1 cellular context compared by ENCODE assay signal in the genomic region with DNA sequence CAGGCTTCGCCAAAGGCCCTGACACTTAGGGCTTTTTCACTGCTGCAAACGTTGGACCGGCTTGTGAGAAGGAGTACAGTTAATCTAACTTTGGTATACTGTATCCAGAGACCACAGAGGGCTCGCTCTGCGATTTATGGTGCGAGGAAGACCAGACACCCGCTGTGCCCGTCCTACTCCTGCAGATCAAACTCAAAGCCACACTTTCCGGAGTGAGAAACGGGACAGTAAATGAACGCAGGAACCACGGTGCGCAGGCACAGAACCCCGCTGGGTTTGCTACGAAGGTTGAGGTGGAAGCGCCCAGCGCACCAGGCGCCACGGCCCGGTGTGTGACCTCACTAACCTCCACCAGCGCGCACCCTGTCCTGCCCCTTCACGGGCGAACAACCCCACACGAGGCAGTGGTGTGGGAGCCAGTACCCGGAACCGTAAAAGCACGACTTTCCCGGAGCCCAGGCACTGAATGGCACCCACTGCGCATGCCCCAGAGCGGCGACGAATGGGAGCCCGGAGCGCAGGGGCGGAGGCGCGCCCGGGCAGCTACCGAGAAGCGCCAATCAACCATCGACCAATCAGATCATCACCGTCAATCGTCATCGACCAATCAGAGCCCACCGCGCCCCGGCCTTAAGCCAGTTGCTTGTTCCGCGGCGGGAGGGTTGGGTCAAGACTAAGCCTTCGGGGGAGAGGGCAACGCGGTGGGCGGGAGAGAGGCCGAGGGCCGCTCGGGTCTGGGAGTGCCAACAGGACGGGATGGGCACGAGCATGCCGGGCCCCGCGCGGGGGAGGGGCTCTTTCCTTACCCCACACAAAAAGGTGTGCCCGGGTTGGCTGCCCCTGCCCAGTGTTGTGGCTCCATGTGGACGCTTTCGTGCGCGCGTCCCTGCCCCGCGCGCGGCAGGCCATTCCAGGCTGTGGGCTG.
TF ChIP-seq lines count a peak whose summit lies in the region.

No MANE protein-coding gene starts in this region.

TF ChIP-seq in HepG2, 621 proteins besides CTCF, POLR2A, EP300 and RAD21 (continued from another document and continues in another):
- TF ChIP-seq, protein P1, sequence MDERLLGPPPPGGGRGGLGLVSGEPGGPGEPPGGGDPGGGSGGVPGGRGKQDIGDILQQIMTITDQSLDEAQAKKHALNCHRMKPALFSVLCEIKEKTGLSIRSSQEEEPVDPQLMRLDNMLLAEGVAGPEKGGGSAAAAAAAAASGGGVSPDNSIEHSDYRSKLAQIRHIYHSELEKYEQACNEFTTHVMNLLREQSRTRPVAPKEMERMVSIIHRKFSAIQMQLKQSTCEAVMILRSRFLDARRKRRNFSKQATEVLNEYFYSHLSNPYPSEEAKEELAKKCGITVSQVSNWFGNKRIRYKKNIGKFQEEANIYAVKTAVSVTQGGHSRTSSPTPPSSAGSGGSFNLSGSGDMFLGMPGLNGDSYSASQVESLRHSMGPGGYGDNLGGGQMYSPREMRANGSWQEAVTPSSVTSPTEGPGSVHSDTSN (CRISPR knock-in tag; IDR thresholded peaks at IDR 0.05) = peak; percentile 81
- no peak for TF ChIP-seq GMEB2 (CRISPR knock-in tag; IDR thresholded peaks at IDR 0.05; ENCODE audit: low read depth)
- TF ChIP-seq MAX (IDR thresholded peaks at IDR 0.05) = peak; percentile 50; the same call in 1 of the 2 replicates
- TF ChIP-seq, protein P2, sequence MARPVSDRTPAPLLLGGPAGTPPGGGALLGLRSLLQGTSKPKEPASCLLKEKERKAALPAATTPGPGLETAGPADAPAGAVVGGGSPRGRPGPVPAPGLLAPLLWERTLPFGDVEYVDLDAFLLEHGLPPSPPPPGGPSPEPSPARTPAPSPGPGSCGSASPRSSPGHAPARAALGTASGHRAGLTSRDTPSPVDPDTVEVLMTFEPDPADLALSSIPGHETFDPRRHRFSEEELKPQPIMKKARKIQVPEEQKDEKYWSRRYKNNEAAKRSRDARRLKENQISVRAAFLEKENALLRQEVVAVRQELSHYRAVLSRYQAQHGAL (CRISPR knock-in tag; IDR thresholded peaks at IDR 0.05; ENCODE audit: not compliant biosample characterization) = no peak
- no peak for TF ChIP-seq ZNF468 (CRISPR knock-in tag; IDR thresholded peaks at IDR 0.05)
- no peak for TF ChIP-seq ZNF609 (CRISPR knock-in tag; IDR thresholded peaks at IDR 0.05; ENCODE audit: borderline replicate concordance)
- no peak for TF ChIP-seq ZFYVE20 (CRISPR knock-in tag; IDR thresholded peaks at IDR 0.05; ENCODE audit: borderline replicate concordance, low read depth)
- 0 out of 2 replicates have a peak, but pooled peaks have one; percentile 48 for TF ChIP-seq ZNF564 (CRISPR knock-in tag; IDR thresholded peaks at IDR 0.05)
- no peak for TF ChIP-seq BHLHE40 (IDR thresholded peaks at IDR 0.05; ENCODE audit: low read length)
- TF ChIP-seq, protein P3, sequence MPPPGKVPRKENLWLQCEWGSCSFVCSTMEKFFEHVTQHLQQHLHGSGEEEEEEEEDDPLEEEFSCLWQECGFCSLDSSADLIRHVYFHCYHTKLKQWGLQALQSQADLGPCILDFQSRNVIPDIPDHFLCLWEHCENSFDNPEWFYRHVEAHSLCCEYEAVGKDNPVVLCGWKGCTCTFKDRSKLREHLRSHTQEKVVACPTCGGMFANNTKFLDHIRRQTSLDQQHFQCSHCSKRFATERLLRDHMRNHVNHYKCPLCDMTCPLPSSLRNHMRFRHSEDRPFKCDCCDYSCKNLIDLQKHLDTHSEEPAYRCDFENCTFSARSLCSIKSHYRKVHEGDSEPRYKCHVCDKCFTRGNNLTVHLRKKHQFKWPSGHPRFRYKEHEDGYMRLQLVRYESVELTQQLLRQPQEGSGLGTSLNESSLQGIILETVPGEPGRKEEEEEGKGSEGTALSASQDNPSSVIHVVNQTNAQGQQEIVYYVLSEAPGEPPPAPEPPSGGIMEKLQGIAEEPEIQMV (CRISPR knock-in tag; IDR thresholded peaks at IDR 0.05; ENCODE audit: low read depth) = no peak
- TF ChIP-seq TBL1XR1 (IDR thresholded peaks at IDR 0.05; ENCODE audit: borderline replicate concordance, low read length, partially characterized antibody) = no peak
- TF ChIP-seq NFAT5 (CRISPR knock-in tag; IDR thresholded peaks at IDR 0.05) = no peak
- no peak for TF ChIP-seq FOXJ3 (CRISPR knock-in tag; IDR thresholded peaks at IDR 0.05; ENCODE audit: borderline replicate concordance)
- no peak for TF ChIP-seq ZNF343 (CRISPR knock-in tag; IDR thresholded peaks at IDR 0.05)
- TF ChIP-seq TBX2 (CRISPR knock-in tag; IDR thresholded peaks at IDR 0.05; ENCODE audit: borderline replicate concordance) = no peak
- no peak for TF ChIP-seq ZNF18 (CRISPR knock-in tag; IDR thresholded peaks at IDR 0.05; ENCODE audit: insufficient replicate concordance)
- no peak for TF ChIP-seq ZNF142 (CRISPR knock-in tag; IDR thresholded peaks at IDR 0.05)
- TF ChIP-seq RARA (CRISPR knock-in tag; IDR thresholded peaks at IDR 0.05) = no peak
- TF ChIP-seq ELF3 (CRISPR knock-in tag; IDR thresholded peaks at IDR 0.05) = peak; percentile 33; the same call in 1 of the 2 replicates
- TF ChIP-seq MIXL1 (CRISPR knock-in tag; IDR thresholded peaks at IDR 0.05) = no peak
- no peak for TF ChIP-seq ZNF615 (CRISPR knock-in tag; IDR thresholded peaks at IDR 0.05; ENCODE audit: borderline replicate concordance)
- no peak for TF ChIP-seq LCORL (IDR thresholded peaks at IDR 0.05)
- TF ChIP-seq LCORL (CRISPR knock-in tag; IDR thresholded peaks at IDR 0.05) = 0 out of 2 replicates have a peak, but pooled peaks have one; percentile 25
